Comparison of ENCODE assay signal across 28 cellular contexts in genomic region chr10:20959178-20959577, GRCh38.
"Had no signal": no experiment of that assay in that cellular context is flagged by ENCODE, and none has a peak within 500 bp of the region (broad histone marks: within the 10 kb centered on the region; RNA-seq: fewer than 3 reads in every experiment).

No MANE protein-coding gene starts in this region.

- H3K9me3 Mint-ChIP-seq: stimulated activated effector memory CD8-positive, alpha-beta T cell treated with anti-CD3 and anti-CD28 coated beads, Interleukin-12 subunit alpha, Interleukin-12 subunit beta, amount 100 ng/mL, for 72 hours; stimulated activated naive B cell treated with anti-CD40 and anti-IgM and Interleukin-4, amounts not matched to agents 10 μg/mL and 1 μg/mL and 100 μg/mL, for 72 hours; stimulated activated naive CD8-positive, alpha-beta T cell treated with anti-CD3 and anti-CD28 coated beads, Interleukin-15, amount 100 ng/mL, for 72 hours; stimulated activated naive CD8-positive, alpha-beta T cell treated with anti-CD3 and anti-CD28 coated beads, Interleukin-15, Interleukin-2, amounts not matched to agents 100 ng/mL and 50 ng/mL, for 24 hours; type B pancreatic cell had no signal

- ATAC-seq: stimulated activated effector memory CD8-positive, alpha-beta T cell treated with anti-CD3 and anti-CD28 coated beads, Interleukin-12 subunit alpha, Interleukin-12 subunit beta, amount 100 ng/mL, for 72 hours; stimulated activated memory B cell treated with anti-CD40 and anti-IgM and Interleukin-4, amounts not matched to agents 10 μg/mL and 1 μg/mL and 100 μg/mL, for 72 hours; stimulated activated naive B cell treated with anti-CD40 and anti-IgM and Interleukin-4, amounts not matched to agents 10 μg/mL and 1 μg/mL and 100 μg/mL, for 72 hours; stimulated activated naive CD8-positive, alpha-beta T cell treated with anti-CD3 and anti-CD28 coated beads, Interleukin-15, amount 100 ng/mL, for 72 hours; stimulated activated naive CD8-positive, alpha-beta T cell treated with anti-CD3 and anti-CD28 coated beads, Interleukin-15, Interleukin-2, amounts not matched to agents 100 U/mL and 50 U/mL, for 24 hours; upper lobe of right lung had no signal

- H3K36me3 ChIP-seq: stomach, suprapubic skin, thoracic aorta, thyroid gland, tibial artery, transverse colon, upper lobe of left lung, upper lobe of right lung, uterus, vagina had no signal

- H3K4me3 ChIP-seq: stomach, suprapubic skin, testis, thoracic aorta, thyroid gland, tibial artery, tibial nerve, transverse colon, upper lobe of left lung, upper lobe of right lung, uterus, vagina had no signal

- H3K36me3 Mint-ChIP-seq: stimulated activated effector memory CD8-positive, alpha-beta T cell treated with anti-CD3 and anti-CD28 coated beads, Interleukin-12 subunit alpha, Interleukin-12 subunit beta, amount 100 ng/mL, for 72 hours; stimulated activated memory B cell treated with anti-CD40 and anti-IgM and Interleukin-4, amounts not matched to agents 10 μg/mL and 1 μg/mL and 100 μg/mL, for 72 hours; stimulated activated naive B cell treated with anti-CD40 and anti-IgM and Interleukin-4, amounts not matched to agents 10 μg/mL and 1 μg/mL and 100 μg/mL, for 72 hours; type B pancreatic cell had no signal

- H3K27ac Mint-ChIP-seq: stimulated activated effector memory CD8-positive, alpha-beta T cell treated with anti-CD3 and anti-CD28 coated beads, Interleukin-12 subunit alpha, Interleukin-12 subunit beta, amount 100 ng/mL, for 72 hours; stimulated activated memory B cell treated with anti-CD40 and anti-IgM and Interleukin-4, amounts not matched to agents 10 μg/mL and 1 μg/mL and 100 μg/mL, for 72 hours; stimulated activated naive B cell treated with anti-CD40 and anti-IgM and Interleukin-4, amounts not matched to agents 10 μg/mL and 1 μg/mL and 100 μg/mL, for 72 hours; stimulated activated naive CD8-positive, alpha-beta T cell treated with anti-CD3 and anti-CD28 coated beads, Interleukin-15, Interleukin-2, amounts not matched to agents 100 ng/mL and 50 ng/mL, for 24 hours; type B pancreatic cell had no signal

- H3K27me3 Mint-ChIP-seq: stimulated activated naive CD8-positive, alpha-beta T cell treated with anti-CD3 and anti-CD28 coated beads, Interleukin-15, amount 100 ng/mL, for 72 hours; stimulated activated naive CD8-positive, alpha-beta T cell treated with anti-CD3 and anti-CD28 coated beads, Interleukin-15, Interleukin-2, amounts not matched to agents 100 ng/mL and 50 ng/mL, for 24 hours had no signal

- H3K4me1 Mint-ChIP-seq: stimulated activated effector memory CD8-positive, alpha-beta T cell treated with anti-CD3 and anti-CD28 coated beads, Interleukin-12 subunit alpha, Interleukin-12 subunit beta, amount 100 ng/mL, for 72 hours; stimulated activated memory B cell treated with anti-CD40 and anti-IgM and Interleukin-4, amounts not matched to agents 10 μg/mL and 1 μg/mL and 100 μg/mL, for 72 hours; stimulated activated naive B cell treated with anti-CD40 and anti-IgM and Interleukin-4, amounts not matched to agents 10 μg/mL and 1 μg/mL and 100 μg/mL, for 72 hours; stimulated activated naive CD8-positive, alpha-beta T cell treated with anti-CD3 and anti-CD28 coated beads, Interleukin-15, amount 100 ng/mL, for 72 hours had no signal

- H3K9me3 ChIP-seq: stomach, suprapubic skin, testis, thoracic aorta, thyroid gland, tibial artery, tibial nerve, transverse colon, upper lobe of left lung, upper lobe of right lung, uterus, vagina had no signal

- H3K4me3 Mint-ChIP-seq: stimulated activated effector memory CD8-positive, alpha-beta T cell treated with anti-CD3 and anti-CD28 coated beads, Interleukin-12 subunit alpha, Interleukin-12 subunit beta, amount 100 ng/mL, for 72 hours; stimulated activated memory B cell treated with anti-CD40 and anti-IgM and Interleukin-4, amounts not matched to agents 10 μg/mL and 1 μg/mL and 100 μg/mL, for 72 hours; stimulated activated naive B cell treated with anti-CD40 and anti-IgM and Interleukin-4, amounts not matched to agents 10 μg/mL and 1 μg/mL and 100 μg/mL, for 72 hours; stimulated activated naive CD8-positive, alpha-beta T cell treated with anti-CD3 and anti-CD28 coated beads, Interleukin-15, amount 100 ng/mL, for 72 hours; stimulated activated naive CD8-positive, alpha-beta T cell treated with anti-CD3 and anti-CD28 coated beads, Interleukin-15, Interleukin-2, amounts not matched to agents 100 ng/mL and 50 ng/mL, for 24 hours; type B pancreatic cell had no signal

- H3K27me3 ChIP-seq: stomach, suprapubic skin, testis, thyroid gland, tibial artery, tibial nerve, transverse colon, upper lobe of left lung, upper lobe of right lung, uterus, vagina had no signal

- DNase-seq: stimulated activated CD4-positive, alpha-beta T cell treated with anti-CD3 and anti-CD28 coated beads, Interleukin-2, amount 100 ng/mL, for 48 hours; stimulated activated CD4-positive, alpha-beta T cell treated with anti-CD3 and anti-CD28 coated beads, Interleukin-4, amount 100 ng/mL, for 1 hour; stimulated activated CD4-positive, alpha-beta T cell treated with anti-CD3 and anti-CD28 coated beads, Interleukin-4, amount 100 ng/mL, for 24 hours; stimulated activated CD4-positive, alpha-beta T cell treated with anti-CD3 and anti-CD28 coated beads, Interleukin-4, amount 100 ng/mL, for 4 hours; stimulated activated CD8-positive, alpha-beta memory T cell treated with anti-CD3 and anti-CD28 coated beads, Interleukin-4, amount 100 ng/mL, for 48 hours; stimulated activated naive B cell treated with anti-CD40 and anti-IgM and Interleukin-4, amounts not matched to agents 10 μg/mL and 1 μg/mL and 100 μg/mL, for 72 hours; stimulated activated naive CD4-positive, alpha-beta T cell; stimulated activated naive CD4-positive, alpha-beta T cell treated with Interleukin-2 at 50 U/mL for 16 hours; stimulated activated naive CD8-positive, alpha-beta T cell treated with anti-CD3 and anti-CD28 coated beads, Interleukin-15, amount 100 ng/mL, for 72 hours; stimulated activated naive CD8-positive, alpha-beta T cell treated with anti-CD3 and anti-CD28 coated beads, Interleukin-15, Interleukin-2, amounts not matched to agents 100 U/mL and 50 U/mL, for 24 hours; stomach; substantia nigra; testis; thyroid gland; tibial artery; transverse colon; trophoblast cell; upper lobe of left lung; upper lobe of right lung; uterus had no signal

- H3K27ac ChIP-seq: stomach, suprapubic skin, testis, thoracic aorta, thyroid gland, tibial artery, tibial nerve, transverse colon, upper lobe of left lung, upper lobe of right lung, uterus, vagina had no signal

- H3K4me1 ChIP-seq: stomach, testis, thyroid gland, tibial artery, transverse colon, upper lobe of right lung, uterus, vagina had no signal
